Comparison of ENCODE assay signal across 13 cellular contexts in the genomic region with DNA sequence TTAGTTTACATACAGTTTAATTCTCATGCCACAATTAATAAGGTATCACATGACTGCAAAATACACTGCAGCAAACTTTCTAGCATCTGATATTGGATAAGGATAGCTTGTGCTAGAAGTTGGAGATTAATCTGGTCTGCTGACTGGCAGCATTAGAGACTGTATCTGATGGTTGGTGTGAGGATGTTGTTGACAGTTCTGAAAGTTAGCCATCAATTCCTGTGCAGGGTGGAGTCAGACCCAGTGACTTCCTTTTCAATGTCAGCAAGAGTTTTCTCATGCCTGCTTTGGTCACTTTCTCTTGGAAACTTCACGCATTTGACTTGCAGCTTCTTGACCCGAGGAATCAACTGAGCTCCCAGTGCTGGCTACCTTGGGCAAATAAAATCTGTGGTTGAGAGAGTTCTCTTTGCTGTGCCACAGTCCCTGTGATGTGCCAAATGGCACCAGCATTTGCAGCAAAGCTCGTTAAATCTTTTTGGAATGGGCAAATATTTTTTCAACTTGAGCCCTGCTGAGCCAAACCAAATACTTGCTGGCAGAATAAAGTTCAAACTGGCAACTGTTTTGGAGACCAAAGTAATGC.
"Had no signal": no experiment of that assay in that cellular context is flagged by ENCODE, and none has a peak within 500 bp of the region (broad histone marks: within the 10 kb centered on the region; RNA-seq: fewer than 3 reads in every experiment).

No MANE protein-coding gene starts in this region.

- H3K4me3 ChIP-seq: left lung, ovary, transverse colon had no signal

- H3K9ac ChIP-seq: SK-N-SH had no signal

- H3K9me3 ChIP-seq: left lung, ovary, SK-N-SH, transverse colon had no signal

- H3K27me3 ChIP-seq: brain microvascular endothelial cell, left lung, ovary, transverse colon had no signal

- H3K27ac ChIP-seq: brain microvascular endothelial cell, left lung, ovary, transverse colon had no signal

- H3K4me2 ChIP-seq: SK-N-SH had no signal

- H3K36me3 ChIP-seq: brain microvascular endothelial cell, ovary, transverse colon had no signal

- DNase-seq: activated effector memory CD4-positive, alpha-beta T cell treated with anti-CD3 and anti-CD28 coated beads, Interleukin-2, amount 50 U/mL, for 16 hours; amniotic stem cell; brain microvascular endothelial cell; glutamatergic neuron; immature natural killer cell; left lung; ovary; SK-N-SH; small intestine; T-helper 1 cell; transverse colon had no signal

- ATAC-seq: activated CD4-positive, CD25-positive, alpha-beta regulatory T cell treated with anti-CD3 and anti-CD28 coated beads, Interleukin-2, amount 50 U/mL, for 24 hours; activated naive CD4-positive, alpha-beta T cell treated with anti-CD3 and anti-CD28 coated beads, Interleukin-2, amount 50 U/mL, for 72 hours; left lung had no signal
